1 cellular context compared by ENCODE assay signal in the genomic region with DNA sequence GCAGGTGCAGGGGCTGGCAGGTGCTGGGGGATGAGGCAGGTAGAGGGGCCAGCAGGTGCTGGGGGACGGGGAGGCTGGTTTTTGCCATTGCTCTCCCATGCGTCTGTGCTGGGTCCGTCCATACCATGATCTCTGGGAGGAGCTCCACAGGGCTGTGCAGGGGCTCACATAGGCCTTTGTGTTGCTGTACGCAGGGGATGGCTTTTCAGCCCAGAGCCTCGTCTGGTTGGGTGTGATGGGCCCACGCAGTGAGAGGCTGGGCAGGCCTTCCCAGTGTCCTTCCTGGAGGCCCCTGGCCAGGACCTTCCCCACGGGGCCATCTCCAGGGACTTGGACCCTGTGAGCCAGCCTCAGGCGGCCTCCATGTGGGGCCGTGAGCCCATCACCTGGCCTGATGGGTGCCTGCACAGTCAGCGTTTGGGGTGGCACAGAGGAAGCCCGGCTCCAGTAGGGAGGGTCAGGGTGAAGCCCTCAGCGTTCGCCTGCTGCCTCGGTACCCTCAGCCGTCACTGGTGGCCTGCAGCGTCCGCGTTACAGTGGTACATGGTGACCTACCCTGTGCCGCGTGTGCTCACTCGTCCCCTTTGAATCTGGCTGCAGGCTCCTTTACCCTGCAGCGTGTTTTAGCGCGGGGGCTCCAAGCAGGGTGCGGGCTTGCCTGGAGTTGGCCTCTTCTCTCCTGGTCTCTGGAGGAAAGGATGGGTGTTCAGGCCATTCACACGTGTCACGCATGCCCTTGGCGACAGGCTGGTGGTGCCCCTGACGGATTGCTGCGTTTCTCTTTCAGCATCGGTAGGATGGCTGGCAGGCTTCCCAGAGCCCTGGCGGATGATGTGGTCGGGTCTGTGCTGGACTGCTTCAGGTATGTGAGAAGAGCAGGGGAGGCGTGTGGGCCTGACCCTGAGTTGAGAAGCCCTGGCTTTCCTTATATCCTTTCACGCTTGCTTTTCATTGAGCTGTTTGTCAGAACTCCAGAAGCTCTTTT.
TF ChIP-seq lines count a peak whose summit lies in the region.

No MANE protein-coding gene starts in this region.

TF ChIP-seq in HCT116, 20 proteins besides CTCF, POLR2A, EP300 and RAD21:
- TF ChIP-seq SP1 (IDR thresholded peaks at IDR 0.05; ENCODE audit: low read depth) = no peak
- TF ChIP-seq YY1 (IDR thresholded peaks at IDR 0.05; ENCODE audit: extremely low read depth, insufficient replicate concordance, low read depth, low read length) = no peak
- TF ChIP-seq, protein P1, sequence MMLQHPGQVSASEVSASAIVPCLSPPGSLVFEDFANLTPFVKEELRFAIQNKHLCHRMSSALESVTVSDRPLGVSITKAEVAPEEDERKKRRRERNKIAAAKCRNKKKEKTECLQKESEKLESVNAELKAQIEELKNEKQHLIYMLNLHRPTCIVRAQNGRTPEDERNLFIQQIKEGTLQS (IDR thresholded peaks at IDR 0.05) = no peak
- TF ChIP-seq, protein P2, sequence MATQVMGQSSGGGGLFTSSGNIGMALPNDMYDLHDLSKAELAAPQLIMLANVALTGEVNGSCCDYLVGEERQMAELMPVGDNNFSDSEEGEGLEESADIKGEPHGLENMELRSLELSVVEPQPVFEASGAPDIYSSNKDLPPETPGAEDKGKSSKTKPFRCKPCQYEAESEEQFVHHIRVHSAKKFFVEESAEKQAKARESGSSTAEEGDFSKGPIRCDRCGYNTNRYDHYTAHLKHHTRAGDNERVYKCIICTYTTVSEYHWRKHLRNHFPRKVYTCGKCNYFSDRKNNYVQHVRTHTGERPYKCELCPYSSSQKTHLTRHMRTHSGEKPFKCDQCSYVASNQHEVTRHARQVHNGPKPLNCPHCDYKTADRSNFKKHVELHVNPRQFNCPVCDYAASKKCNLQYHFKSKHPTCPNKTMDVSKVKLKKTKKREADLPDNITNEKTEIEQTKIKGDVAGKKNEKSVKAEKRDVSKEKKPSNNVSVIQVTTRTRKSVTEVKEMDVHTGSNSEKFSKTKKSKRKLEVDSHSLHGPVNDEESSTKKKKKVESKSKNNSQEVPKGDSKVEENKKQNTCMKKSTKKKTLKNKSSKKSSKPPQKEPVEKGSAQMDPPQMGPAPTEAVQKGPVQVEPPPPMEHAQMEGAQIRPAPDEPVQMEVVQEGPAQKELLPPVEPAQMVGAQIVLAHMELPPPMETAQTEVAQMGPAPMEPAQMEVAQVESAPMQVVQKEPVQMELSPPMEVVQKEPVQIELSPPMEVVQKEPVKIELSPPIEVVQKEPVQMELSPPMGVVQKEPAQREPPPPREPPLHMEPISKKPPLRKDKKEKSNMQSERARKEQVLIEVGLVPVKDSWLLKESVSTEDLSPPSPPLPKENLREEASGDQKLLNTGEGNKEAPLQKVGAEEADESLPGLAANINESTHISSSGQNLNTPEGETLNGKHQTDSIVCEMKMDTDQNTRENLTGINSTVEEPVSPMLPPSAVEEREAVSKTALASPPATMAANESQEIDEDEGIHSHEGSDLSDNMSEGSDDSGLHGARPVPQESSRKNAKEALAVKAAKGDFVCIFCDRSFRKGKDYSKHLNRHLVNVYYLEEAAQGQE (IDR thresholded peaks at IDR 0.05; ENCODE audit: low read depth) = no peak
- no peak for TF ChIP-seq ZFX (IDR thresholded peaks at IDR 0.05)
- no peak for TF ChIP-seq EGR1 (IDR thresholded peaks at IDR 0.05; ENCODE audit: low read depth)
- no peak for TF ChIP-seq ZNF274 (IDR thresholded peaks at IDR 0.05; ENCODE audit: low read depth, low read length)
- no peak for TF ChIP-seq EZH2phosphoT487 (IDR thresholded peaks at IDR 0.05; ENCODE audit: borderline replicate concordance)
